23 cellular contexts compared by ENCODE assay signal in genomic region chrX:41308884-41309655, GRCh38. TPM values are rescaled to one million over a fixed set of nuclear protein-coding genes. Genes with fewer than 3 reads are reported as not detected.
DNase-seq lines count a peak whose midpoint lies in the region; ATAC-seq and TF ChIP-seq lines count a peak whose summit lies in the region.
"Had no signal": no experiment of that assay in that cellular context is flagged by ENCODE, and none has a peak within 500 bp of the region (broad histone marks: within the 10 kb centered on the region; RNA-seq: fewer than 3 reads in every experiment).

No MANE protein-coding gene starts in this region.

- H2AFZ ChIP-seq in GM23248: no peak overlapping the region

- no peaks in the 10 kb centered on the region for H3K9me2 ChIP-seq in GM23248 (ENCODE audit: insufficient read depth)

- H3K4me1 ChIP-seq in GM23248 (ENCODE audit: insufficient read depth) (0 out of 2 replicates have a peak, but pooled peaks cover 4% of the 10 kb centered on the region), left lung (no peaks in the 10 kb centered on the region)
- H3K4me1 ChIP-seq: gastroesophageal sphincter, testis, uterus had no signal

- H3K36me3 ChIP-seq in GM23248 (ENCODE audit: low read depth) (no peaks in the 10 kb centered on the region), left lung (no peaks in the 10 kb centered on the region)
- H3K36me3 ChIP-seq: gastroesophageal sphincter, uterus had no signal

- DNase-seq in AG10803 (ENCODE audit: low read depth) (peak; percentile 22), GM23248 (peak; percentile 23), UCSD-AML1 (lab: John Stamatoyannopoulos, UW; ENCODE audit: unreplicated experiment) (peak; percentile 42), left lung (peak in 1 of 2 donors; percentile 43), left colon (no peak), glomerular visceral epithelial cell (ENCODE audit: extremely low spot score) (no peak)
- no peak for DNase-seq in activated effector memory CD4-positive, alpha-beta T cell treated with Interleukin-2 at 50 U/mL for 16 hours
- DNase-seq: 8988T; activated CD4-positive, alpha-beta T cell treated with anti-CD3 and anti-CD28 coated beads, Interleukin-2, amount 50 U/mL, for 48 hours; activated CD8-positive, alpha-beta memory T cell treated with anti-CD3 and anti-CD28 coated beads, Interleukin-2, amount 50 U/mL, for 4 hours; hippocampal formation; left cardiac atrium; NCI-H1048; NCI-H1694 treated with DMSO at 0.1 percent for 48 hours; NCI-H510A treated with DMSO at 0.1 percent for 48 hours; Right ventricle myocardium superior; stimulated activated naive CD4-positive, alpha-beta T cell treated with Interleukin-2 at 50 U/mL for 16 hours; testis; uterus had no signal

- H3K4me2 ChIP-seq in GM23248 (ENCODE audit: unreplicated experiment): no peak overlapping the region

- H3K9me3 ChIP-seq in GM23248 (ENCODE audit: low read depth) (no peaks in the 10 kb centered on the region), left lung (no peaks in the 10 kb centered on the region)
- H3K9me3 ChIP-seq: gastroesophageal sphincter, testis, uterus had no signal

- in situ Hi-C loops in GM23248 (cut with MboI): no loop called here

- no peaks in the 10 kb centered on the region for H4K20me1 ChIP-seq in GM23248 (ENCODE audit: insufficient read depth)

- H3K27me3 ChIP-seq in GM23248 (replicated peaks; ENCODE audit: insufficient read depth) (no peaks in the 10 kb centered on the region), left lung (no peaks in the 10 kb centered on the region)
- H3K27me3 ChIP-seq: gastroesophageal sphincter, testis, uterus had no signal

- no peak overlapping the region for H3K9ac ChIP-seq in GM23248

- peaks cover 5% of the 10 kb centered on the region; the same call in 1 of the 2 replicates for H3F3A ChIP-seq in GM23248 (ENCODE audit: insufficient read depth)

- intact Hi-C loops in left lung (cut with DNase I) (no loop called here), left colon (cut with DNase I, micrococcal nuclease) (no loop called here)

- H3K27ac ChIP-seq in GM23248: no peak overlapping the region
- no peak overlapping the region for H3K27ac ChIP-seq in left lung
- H3K27ac ChIP-seq: coronary artery, gastroesophageal sphincter, testis, uterus had no signal

- TF ChIP-seq CTCF in AG10803 (conservative IDR thresholded peaks at IDR 0.05; ENCODE audit: low read length) (no peak), left lung (IDR thresholded peaks at IDR 0.05) (no peak)

- ATAC-seq in left lung (peak; percentile 47), left colon (no peak), HG03457 (IDR thresholded peaks at IDR 0.05; ENCODE audit: unreplicated experiment) (no peak)
- ATAC-seq: activated T-helper 17 cell treated with anti-CD3 and anti-CD28 coated beads, Interleukin-2, amount 50 U/mL, for 72 hours; gastroesophageal sphincter; left cardiac atrium had no signal

- H3K4me3 ChIP-seq in AG10803 (ENCODE audit: low read length) (no peak overlapping the region), GM23248 (no peak overlapping the region), left lung (no peak overlapping the region)
- H3K4me3 ChIP-seq: coronary artery, gastroesophageal sphincter, testis, uterus had no signal

- 25 to 27% methylated on average over 3 to 4 of the region's 5 CpGs for WGBS in GM23248 (ENCODE audit: low coverage in 1 of 2, low lambda C conversion rate in 2 of 2, missing lambda C conversion rate in 2 of 2), 2 experiments

- H3K79me2 ChIP-seq in GM23248 (ENCODE audit: insufficient read depth): no peaks in the 10 kb centered on the region

RNA-seq across cellular contexts. Expression of gene DDX3X, which starts 24.9 kb away (rescaled TPM):
- total RNA-seq in GM23248 (2014; rRNA removed; shearing (Covaris generic)): 206 and 285 TPM in 2 replicates
- polyA plus RNA-seq in GM23248 (2016; fragmentation: Nextera tagmentation; extraction: Ambion mirVana): 129 and 130 TPM in 2 replicates
- 100 to 1,000 TPM; 252 to 268 TPM for total RNA-seq in left lung
- total RNA-seq in left colon: 100 to 1,000 TPM; 277 to 302 TPM

Comparison
In these comparisons a context has a peak if more than half of its experiments do, and no peak if none do; other contexts are left out.
1. DNase-seq: peak in AG10803 (single experiment), GM23248 (single experiment) and UCSD-AML1 (single experiment); none in left colon (0 of 2), glomerular visceral epithelial cell (single experiment) and activated effector memory CD4-positive, alpha-beta T cell treated with Interleukin-2 at 50 U/mL for 16 hours (single experiment).